ENCODE assay signal across 1 cellular context in the genomic region with DNA sequence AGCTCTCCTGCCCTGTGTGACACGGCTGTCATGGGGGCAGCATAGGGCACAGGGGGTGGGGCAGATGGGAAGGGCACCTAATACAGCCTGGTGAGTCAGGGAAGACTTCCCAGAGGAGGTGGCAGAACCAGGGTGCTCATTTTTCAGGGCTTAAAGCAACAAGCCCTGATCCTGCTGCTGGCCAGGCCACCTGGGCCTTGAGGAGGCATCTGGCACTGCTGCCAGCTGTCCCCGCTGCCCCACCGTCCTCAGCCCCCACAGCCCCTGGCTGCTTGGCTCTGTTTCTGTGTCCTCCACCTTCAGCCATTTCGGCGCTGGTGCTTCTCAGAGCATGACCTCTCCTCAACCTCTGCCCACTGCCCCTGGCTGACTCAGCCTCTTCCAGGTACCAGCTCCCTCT.
TF ChIP-seq lines count a peak whose summit lies in the region.

No MANE protein-coding gene starts in this region.

TF ChIP-seq in WTC11, 78 proteins besides CTCF, POLR2A, EP300 and RAD21 (continued from another document):
- TF ChIP-seq, protein P1, sequence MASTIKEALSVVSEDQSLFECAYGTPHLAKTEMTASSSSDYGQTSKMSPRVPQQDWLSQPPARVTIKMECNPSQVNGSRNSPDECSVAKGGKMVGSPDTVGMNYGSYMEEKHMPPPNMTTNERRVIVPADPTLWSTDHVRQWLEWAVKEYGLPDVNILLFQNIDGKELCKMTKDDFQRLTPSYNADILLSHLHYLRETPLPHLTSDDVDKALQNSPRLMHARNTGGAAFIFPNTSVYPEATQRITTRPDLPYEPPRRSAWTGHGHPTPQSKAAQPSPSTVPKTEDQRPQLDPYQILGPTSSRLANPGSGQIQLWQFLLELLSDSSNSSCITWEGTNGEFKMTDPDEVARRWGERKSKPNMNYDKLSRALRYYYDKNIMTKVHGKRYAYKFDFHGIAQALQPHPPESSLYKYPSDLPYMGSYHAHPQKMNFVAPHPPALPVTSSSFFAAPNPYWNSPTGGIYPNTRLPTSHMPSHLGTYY (CRISPR knock-in tag; IDR thresholded peaks at IDR 0.05) = no peak
- TF ChIP-seq, protein P2, sequence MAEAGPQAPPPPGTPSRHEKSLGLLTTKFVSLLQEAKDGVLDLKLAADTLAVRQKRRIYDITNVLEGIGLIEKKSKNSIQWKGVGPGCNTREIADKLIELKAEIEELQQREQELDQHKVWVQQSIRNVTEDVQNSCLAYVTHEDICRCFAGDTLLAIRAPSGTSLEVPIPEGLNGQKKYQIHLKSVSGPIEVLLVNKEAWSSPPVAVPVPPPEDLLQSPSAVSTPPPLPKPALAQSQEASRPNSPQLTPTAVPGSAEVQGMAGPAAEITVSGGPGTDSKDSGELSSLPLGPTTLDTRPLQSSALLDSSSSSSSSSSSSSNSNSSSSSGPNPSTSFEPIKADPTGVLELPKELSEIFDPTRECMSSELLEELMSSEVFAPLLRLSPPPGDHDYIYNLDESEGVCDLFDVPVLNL (CRISPR knock-in tag; IDR thresholded peaks at IDR 0.05; ENCODE audit: borderline replicate concordance, low read depth) = no peak
- TF ChIP-seq NFYB (CRISPR knock-in tag; conservative IDR thresholded peaks at IDR 0.05; ENCODE audit: low read depth) (no peak), PRDM15 (CRISPR knock-in tag; IDR thresholded peaks at IDR 0.05) (no peak), RELA (CRISPR knock-in tag; IDR thresholded peaks at IDR 0.05; ENCODE audit: borderline replicate concordance) (no peak), MYBL2 (CRISPR knock-in tag; IDR thresholded peaks at IDR 0.05) (no peak), ZNF121 (CRISPR knock-in tag; IDR thresholded peaks at IDR 0.05) (no peak), NR1H2 (CRISPR knock-in tag; IDR thresholded peaks at IDR 0.05) (no peak), MXD4 (CRISPR knock-in tag; IDR thresholded peaks at IDR 0.05; ENCODE audit: borderline replicate concordance) (no peak)
- TF ChIP-seq, protein P3, sequence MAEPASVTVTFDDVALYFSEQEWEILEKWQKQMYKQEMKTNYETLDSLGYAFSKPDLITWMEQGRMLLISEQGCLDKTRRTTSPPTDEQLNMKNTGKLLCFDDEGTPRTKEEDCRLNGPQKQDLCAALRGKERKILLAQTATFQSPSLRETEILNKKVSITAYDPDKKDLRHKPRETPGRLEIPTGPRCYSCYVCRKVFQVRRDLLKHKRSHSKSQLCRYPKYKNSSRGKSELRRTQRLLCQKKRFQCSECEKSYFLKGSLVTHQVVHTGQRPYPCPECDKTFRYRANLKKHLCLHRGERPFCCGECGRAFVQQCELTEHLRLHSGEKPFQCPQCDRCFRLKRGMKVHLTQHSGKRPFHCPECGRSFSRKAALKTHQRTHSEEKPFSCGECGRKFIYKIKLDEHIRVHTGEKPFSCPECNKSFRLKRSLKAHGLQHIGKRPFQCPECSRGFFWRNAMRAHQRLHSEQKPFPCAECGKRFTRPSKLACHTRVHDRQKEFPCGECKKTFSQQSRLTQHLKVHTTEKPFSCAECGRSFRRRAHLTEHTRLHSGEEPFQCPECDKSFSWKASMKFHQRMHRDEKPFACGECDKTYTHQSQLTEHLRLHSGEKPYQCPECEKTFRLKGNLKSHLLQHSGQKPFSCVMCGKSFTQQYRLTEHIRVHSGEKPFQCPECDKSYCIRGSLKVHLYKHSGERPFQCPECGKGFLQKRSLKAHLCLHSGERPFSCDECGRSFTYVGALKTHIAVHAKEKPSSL (CRISPR knock-in tag; conservative IDR thresholded peaks at IDR 0.05) = no peak
